1 cellular context compared by ENCODE assay signal in genomic region chr6:143158113-143158581, GRCh38.
TF ChIP-seq lines count a peak whose summit lies in the region.

No MANE protein-coding gene starts in this region.

TF ChIP-seq in K562, 482 proteins besides CTCF, POLR2A, EP300 and RAD21 (continued from another document and continues in another):
- TF ChIP-seq UBTF (IDR thresholded peaks at IDR 0.05; ENCODE audit: borderline replicate concordance in 1 of 2, low read depth in 2 of 2, low read length in 2 of 2) (no peak), PCBP1 (IDR thresholded peaks at IDR 0.05; ENCODE audit: low read depth, low read length, poor library complexity, severe bottlenecking) (no peak), ZNF696 (CRISPR knock-in tag; conservative IDR thresholded peaks at IDR 0.05) (no peak), ZNF24 (IDR thresholded peaks at IDR 0.05) (no peak), DLX4 (CRISPR knock-in tag; IDR thresholded peaks at IDR 0.05) (no peak), ZBTB49 (CRISPR knock-in tag; IDR thresholded peaks at IDR 0.05; ENCODE audit: borderline replicate concordance) (no peak), PKNOX1 (IDR thresholded peaks at IDR 0.05) (no peak), FOS (IDR thresholded peaks at IDR 0.05; ENCODE audit: extremely low read depth, insufficient read length) (no peak), SIN3B (IDR thresholded peaks at IDR 0.05; ENCODE audit: low read depth) (no peak), BMI1 (IDR thresholded peaks at IDR 0.05; ENCODE audit: low read length) (no peak), BRF1 (IDR thresholded peaks at IDR 0.05; ENCODE audit: borderline replicate concordance, extremely low read depth, insufficient read length) (no peak), USF1 (CRISPR knock-in tag; IDR thresholded peaks at IDR 0.05) (no peak), C11orf30 (IDR thresholded peaks at IDR 0.05; ENCODE audit: low read depth) (no peak), ZBTB2 (IDR thresholded peaks at IDR 0.05) (no peak), ATF1 (CRISPR knock-in tag; IDR thresholded peaks at IDR 0.05) (no peak), ATF1 (tag; IDR thresholded peaks at IDR 0.05) (no peak), JUND (IDR thresholded peaks at IDR 0.05; ENCODE audit: borderline replicate concordance, low read depth, low read length) (peak; percentile 23; the same call in 1 of the 2 replicates), JUND (tag; IDR thresholded peaks at IDR 0.05; ENCODE audit: borderline replicate concordance, low read depth, low read length) (no peak), ZNF639 (CRISPR knock-in tag; conservative IDR thresholded peaks at IDR 0.05 in 1 of 2, IDR thresholded peaks at IDR 0.05 in 1 of 2) (no peak), VEZF1 (CRISPR knock-in tag; IDR thresholded peaks at IDR 0.05) (no peak), PURB (CRISPR knock-in tag; IDR thresholded peaks at IDR 0.05; ENCODE audit: low read depth) (no peak), ZNF280A (IDR thresholded peaks at IDR 0.05; ENCODE audit: low read depth, partially characterized antibody) (no peak), ZNF197 (CRISPR knock-in tag; IDR thresholded peaks at IDR 0.05; ENCODE audit: low read depth) (no peak), CHD7 (IDR thresholded peaks at IDR 0.05; ENCODE audit: low read depth, low read length) (no peak), RBBP5 (IDR thresholded peaks at IDR 0.05; ENCODE audit: borderline replicate concordance, insufficient read depth, low read length, poor library complexity, severe bottlenecking) (no peak), DPF2 (IDR thresholded peaks at IDR 0.05) (no peak), ZNF77 (CRISPR knock-in tag; IDR thresholded peaks at IDR 0.05) (no peak), NONO (IDR thresholded peaks at IDR 0.05; ENCODE audit: low read depth in 2 of 2, low read length in 1 of 2) (no peak), SP2 (IDR thresholded peaks at IDR 0.05; ENCODE audit: extremely low read depth, low read depth, low read length, poor library complexity, severe bottlenecking) (no peak), ZNF140 (CRISPR knock-in tag; IDR thresholded peaks at IDR 0.05) (no peak), SMARCA5 (IDR thresholded peaks at IDR 0.05) (no peak), FOSL1 (tag; conservative IDR thresholded peaks at IDR 0.05) (no peak)
